In genomic region chr6:53544500-53545308, GRCh38 we compare ENCODE assay signal across 1 cellular context.
A peak's percentile ranks its signal among the peaks of the same experiment; 100 is the strongest.
TF ChIP-seq lines count a peak whose summit lies in the region.

GCLC (minus strand) TSS chr6:53545101; CDS start chr6:53544645, 456 bp downstream.

TF ChIP-seq in GM12878, 131 proteins besides CTCF, POLR2A, EP300 and RAD21 (continued from another document):
- TF ChIP-seq BCL3 (IDR thresholded peaks at IDR 0.05; ENCODE audit: borderline replicate concordance, insufficient read depth, low read depth, low read length, poor library complexity, severe bottlenecking) (no peak), CEBPZ (IDR thresholded peaks at IDR 0.05; ENCODE audit: low read depth, low read length) (no peak), NRF1 (conservative IDR thresholded peaks at IDR 0.05; ENCODE audit: low read depth, low read length) (peak; percentile 49; the same call in 1 of the 2 replicates), CREB1 (IDR thresholded peaks at IDR 0.05; ENCODE audit: low read depth) (peak; percentile 84)
TF ChIP-seq in GM12878: peak in this region for 46.
